In genomic region chr20:54456972-54457371, GRCh38 we compare ENCODE assay signal across 1 cellular context.
TF ChIP-seq lines count a peak whose summit lies in the region.

No MANE protein-coding gene starts in this region.

TF ChIP-seq in WTC11, 78 proteins besides CTCF, POLR2A, EP300 and RAD21 (continued from another document):
- no peak for TF ChIP-seq ERG (CRISPR knock-in tag; IDR thresholded peaks at IDR 0.05)
- TF ChIP-seq SP1 (CRISPR knock-in tag; conservative IDR thresholded peaks at IDR 0.05): no peak
- TF ChIP-seq MAX (CRISPR knock-in tag; IDR thresholded peaks at IDR 0.05): no peak
- no peak for TF ChIP-seq ZNF416 (CRISPR knock-in tag; IDR thresholded peaks at IDR 0.05)
- no peak for TF ChIP-seq E2F5 (CRISPR knock-in tag; IDR thresholded peaks at IDR 0.05)
- no peak for TF ChIP-seq ATF2 (CRISPR knock-in tag; IDR thresholded peaks at IDR 0.05; ENCODE audit: borderline replicate concordance, low read depth)
- TF ChIP-seq NFE2L1 (CRISPR knock-in tag; IDR thresholded peaks at IDR 0.05): no peak
